In genomic region chr1:156813750-156814570, GRCh38 we compare ENCODE assay signal across 1 cellular context.
TF ChIP-seq lines count a peak whose summit lies in the region.

No MANE protein-coding gene starts in this region.

TF ChIP-seq in HepG2, 621 proteins besides CTCF, POLR2A, EP300 and RAD21 (continued from another document and continues in another):
- TF ChIP-seq ZNF598 (CRISPR knock-in tag; IDR thresholded peaks at IDR 0.05; ENCODE audit: borderline replicate concordance) (peak; percentile 59; the same call in 1 of the 2 replicates), ZNF143 (CRISPR knock-in tag; IDR thresholded peaks at IDR 0.05) (no peak; the same call in 1 of the 2 replicates), MXD4 (CRISPR knock-in tag; IDR thresholded peaks at IDR 0.05) (peak; percentile 89), ZKSCAN5 (CRISPR knock-in tag; IDR thresholded peaks at IDR 0.05) (peak; percentile 24; the same call in 1 of the 2 replicates), KDM3A (CRISPR knock-in tag; IDR thresholded peaks at IDR 0.05; ENCODE audit: low read depth) (peak; percentile 54; the same call in 1 of the 2 replicates), ZFP36 (IDR thresholded peaks at IDR 0.05; ENCODE audit: borderline replicate concordance, low read depth, low read length, partially characterized antibody) (no peak), MBNL3 (CRISPR knock-in tag; conservative IDR thresholded peaks at IDR 0.05) (no peak), CEBPB (IDR thresholded peaks at IDR 0.05; ENCODE audit: borderline replicate concordance, low read depth, low read length) (no peak), ZNF512B (CRISPR knock-in tag; IDR thresholded peaks at IDR 0.05; ENCODE audit: borderline replicate concordance) (no peak), MEIS2 (CRISPR knock-in tag; IDR thresholded peaks at IDR 0.05) (peak; percentile 74; the same call in 1 of the 2 replicates), KAT8 (CRISPR knock-in tag; IDR thresholded peaks at IDR 0.05) (peak; percentile 83; the same call in 1 of the 2 replicates), FOXK2 (IDR thresholded peaks at IDR 0.05) (no peak), SMARCC2 (IDR thresholded peaks at IDR 0.05) (no peak), ZC3H13 (CRISPR knock-in tag; IDR thresholded peaks at IDR 0.05) (0 out of 2 replicates have a peak, but pooled peaks have one; percentile 36), ZNF362 (CRISPR knock-in tag; IDR thresholded peaks at IDR 0.05; ENCODE audit: borderline replicate concordance) (0 out of 2 replicates have a peak, but pooled peaks have one; percentile 47), HOXA3 (CRISPR knock-in tag; IDR thresholded peaks at IDR 0.05) (peak; percentile 87), NFE2L2 (IDR thresholded peaks at IDR 0.05; ENCODE audit: low read length) (no peak), FIP1L1 (IDR thresholded peaks at IDR 0.05; ENCODE audit: borderline replicate concordance, insufficient read depth, low read depth, low read length) (no peak), DRAP1 (CRISPR knock-in tag; IDR thresholded peaks at IDR 0.05) (no peak), ZNF672 (CRISPR knock-in tag; IDR thresholded peaks at IDR 0.05) (no peak), ZC3H4 (CRISPR knock-in tag; IDR thresholded peaks at IDR 0.05; ENCODE audit: borderline replicate concordance) (no peak), ZNF589 (CRISPR knock-in tag; conservative IDR thresholded peaks at IDR 0.05) (0 out of 2 replicates have a peak, but pooled peaks have one; percentile 34), ZNF44 (CRISPR knock-in tag; IDR thresholded peaks at IDR 0.05) (0 out of 2 replicates have a peak, but pooled peaks have one; percentile 40), ZBTB25 (CRISPR knock-in tag; IDR thresholded peaks at IDR 0.05) (0 out of 2 replicates have a peak, but pooled peaks have one; percentile 58), KLF13 (CRISPR knock-in tag; IDR thresholded peaks at IDR 0.05) (no peak), CBX2 (IDR thresholded peaks at IDR 0.05; ENCODE audit: low read depth, low read length) (no peak), CBX2 (CRISPR knock-in tag; IDR thresholded peaks at IDR 0.05; ENCODE audit: low read depth) (peak; percentile 93; the same call in 1 of the 2 replicates), TMF1 (CRISPR knock-in tag; IDR thresholded peaks at IDR 0.05; ENCODE audit: low read depth) (no peak), SP1 (IDR thresholded peaks at IDR 0.05) (no peak), SP1 (CRISPR knock-in tag; IDR thresholded peaks at IDR 0.05) (peak; percentile 64), ZNF619 (CRISPR knock-in tag; IDR thresholded peaks at IDR 0.05) (peak; percentile 60; the same call in 1 of the 2 replicates), THAP11 (CRISPR knock-in tag; IDR thresholded peaks at IDR 0.05) (peak; percentile 63; the same call in 1 of the 2 replicates), IRF2 (CRISPR knock-in tag; IDR thresholded peaks at IDR 0.05) (peak; percentile 64; the same call in 1 of the 2 replicates), DPF2 (CRISPR knock-in tag; IDR thresholded peaks at IDR 0.05; ENCODE audit: borderline replicate concordance, low read depth) (0 out of 2 replicates have a peak, but pooled peaks have one; percentile 50), HNF1A (IDR thresholded peaks at IDR 0.05; ENCODE audit: low read depth) (no peak), HNF1A (CRISPR knock-in tag; IDR thresholded peaks at IDR 0.05; ENCODE audit: borderline replicate concordance) (peak; percentile 59), ZSCAN31 (CRISPR knock-in tag; IDR thresholded peaks at IDR 0.05; ENCODE audit: low read depth) (no peak; the same call in 1 of the 2 replicates), ZNF737 (CRISPR knock-in tag; IDR thresholded peaks at IDR 0.05; ENCODE audit: borderline replicate concordance) (no peak; the same call in 1 of the 2 replicates), MEIS1 (CRISPR knock-in tag; IDR thresholded peaks at IDR 0.05; ENCODE audit: borderline replicate concordance) (peak; percentile 85; the same call in 1 of the 2 replicates), HNRNPLL (IDR thresholded peaks at IDR 0.05; ENCODE audit: low read depth, low read length, poor library complexity, severe bottlenecking) (no peak), ZFP36L1 (CRISPR knock-in tag; IDR thresholded peaks at IDR 0.05) (no peak), SALL2 (CRISPR knock-in tag; IDR thresholded peaks at IDR 0.05) (peak; percentile 78; the same call in 1 of the 2 replicates), BRF2 (CRISPR knock-in tag; IDR thresholded peaks at IDR 0.05) (no peak), HINFP (CRISPR knock-in tag; IDR thresholded peaks at IDR 0.05; ENCODE audit: low read depth) (peak; percentile 87), TP53 (CRISPR knock-in tag; conservative IDR thresholded peaks at IDR 0.05) (no peak), CCDC6 (CRISPR knock-in tag; IDR thresholded peaks at IDR 0.05) (peak; percentile 85), ZNF10 (CRISPR knock-in tag; IDR thresholded peaks at IDR 0.05; ENCODE audit: borderline replicate concordance, low read depth) (no peak), RFX3 (CRISPR knock-in tag; IDR thresholded peaks at IDR 0.05) (no peak), ZNF121 (CRISPR knock-in tag; IDR thresholded peaks at IDR 0.05) (no peak), PRMT3 (CRISPR knock-in tag; IDR thresholded peaks at IDR 0.05; ENCODE audit: borderline replicate concordance, low read depth) (0 out of 2 replicates have a peak, but pooled peaks have one; percentile 90), NCOA1 (CRISPR knock-in tag; IDR thresholded peaks at IDR 0.05) (no peak), DMAP1 (CRISPR knock-in tag; IDR thresholded peaks at IDR 0.05) (peak; percentile 90), TRIM22 (IDR thresholded peaks at IDR 0.05) (no peak), ATF2 (CRISPR knock-in tag; IDR thresholded peaks at IDR 0.05) (peak; percentile 45; the same call in 1 of the 2 replicates), TSC22D2 (CRISPR knock-in tag; IDR thresholded peaks at IDR 0.05; ENCODE audit: borderline replicate concordance) (peak; percentile 94), SIX4 (CRISPR knock-in tag; IDR thresholded peaks at IDR 0.05) (no peak; the same call in 1 of the 2 replicates)
